35 cellular contexts compared by ENCODE assay signal in genomic region chr5:22465616-22466015, GRCh38.
"Had no signal": no experiment of that assay in that cellular context is flagged by ENCODE, and none has a peak within 500 bp of the region (broad histone marks: within the 10 kb centered on the region; RNA-seq: fewer than 3 reads in every experiment).

No MANE protein-coding gene starts in this region.

- H3K4me3 Mint-ChIP-seq: activated B cell treated with CpG ODN at 0.5 μM for 24 hours; activated CD4-positive, alpha-beta memory T cell treated with anti-CD3 and anti-CD28 coated beads for 36 hours; activated CD4-positive, alpha-beta T cell treated with anti-CD3 and anti-CD28 coated beads, Interleukin-2, amount 10 ng/mL, durations not matched to agents 24 days and 14 days; activated CD8-positive, alpha-beta T cell treated with anti-CD3 and anti-CD28 coated beads for 36 hours; activated naive CD4-positive, alpha-beta T cell treated with anti-CD3 and anti-CD28 coated beads for 36 hours; activated naive CD8-positive, alpha-beta T cell treated with anti-CD3 and anti-CD28 coated beads for 36 hours; activated T-cell treated with anti-CD3 and anti-CD28 coated beads, Interleukin-2, amount 50 U/mL, for 4 hours; activated T-cell treated with anti-CD3 and anti-CD28 coated beads, Interleukin-2, amount 50 U/mL, for 72 hours; activated T-helper 1 cell treated with anti-CD3 and anti-CD28 coated beads, Interleukin-12 subunit alpha, Interleukin-12 subunit beta, Interleukin-2, Interleukin-4 antibody, amounts not matched to agents 30 ng/mL and 10 ng/mL and 1 ng/mL, durations not matched to agents 14 hours and 24 hours and 36 hours; activated T-helper 17 cell treated with anti-CD3 and anti-CD28 coated beads, Interleukin-2, amount 50 U/mL, for 72 hours; T-helper 1 cell treated with Interleukin-12 subunit alpha and Interleukin-12 subunit beta and Interleukin-4 antibody, amounts not matched to agents 30 μg/mL and 1 μg/mL, for 36 hours; T-helper 2 cell treated with Interferon-gamma antibody and Interleukin-4, amounts not matched to agents 5 μg/mL and 100 μg/mL, for 36 hours had no signal

- H3K27me3 ChIP-seq: adrenal gland, body of pancreas, brain microvascular endothelial cell, breast epithelium had no signal

- H3K4me1 Mint-ChIP-seq: activated B cell treated with CpG ODN at 0.5 μM for 24 hours; activated CD4-positive, alpha-beta T cell treated with anti-CD3 and anti-CD28 coated beads, Interleukin-2, amount 10 ng/mL, durations not matched to agents 24 days and 14 days; activated naive CD8-positive, alpha-beta T cell treated with anti-CD3 and anti-CD28 coated beads for 36 hours; activated T-helper 17 cell treated with anti-CD3 and anti-CD28 coated beads, Interleukin-2, amount 50 U/mL, for 72 hours had no signal

- H3K36me3 Mint-ChIP-seq: activated CD4-positive, alpha-beta memory T cell treated with anti-CD3 and anti-CD28 coated beads for 36 hours; activated naive CD4-positive, alpha-beta T cell treated with anti-CD3 and anti-CD28 coated beads, Interleukin-2, amount 50 U/mL, for 72 hours; activated naive CD8-positive, alpha-beta T cell treated with anti-CD3 and anti-CD28 coated beads for 36 hours had no signal

- H3K4me1 ChIP-seq: adrenal gland, body of pancreas, breast epithelium had no signal

- DNase-seq: activated B cell treated with CpG ODN at 0.5 μM for 24 hours; activated CD4-positive, alpha-beta memory T cell treated with anti-CD3 and anti-CD28 coated beads for 36 hours; activated CD4-positive, alpha-beta T cell treated with anti-CD3 and anti-CD28 coated beads for 4 hours; activated CD4-positive, alpha-beta T cell treated with anti-CD3 and anti-CD28 coated beads, Interleukin-2, amount 10 ng/mL, durations not matched to agents 24 days and 14 days; activated CD4-positive, alpha-beta T cell treated with anti-CD3 and anti-CD28 coated beads, Interleukin-2, amount 50 U/mL, for 1 hour; activated CD4-positive, alpha-beta T cell treated with anti-CD3 and anti-CD28 coated beads, Interleukin-2, amount 50 U/mL, for 4 hours; activated CD4-positive, CD25-positive, alpha-beta regulatory T cell treated with anti-CD3 and anti-CD28 coated beads, Interleukin-2, amount 50 U/mL, for 72 hours; activated CD8-positive, alpha-beta memory T cell treated with anti-CD3 and anti-CD28 coated beads, Interleukin-2, amount 50 U/mL, for 4 hours; activated CD8-positive, alpha-beta T cell treated with anti-CD3 and anti-CD28 coated beads for 36 hours; activated effector memory CD4-positive, alpha-beta T cell treated with anti-CD3 and anti-CD28 coated beads, Interleukin-2, amount 50 U/mL, for 16 hours; activated gamma-delta T cell treated with Interleukin-2 at 50 U/mL for 16 hours; activated naive CD4-positive, alpha-beta T cell; activated naive CD4-positive, alpha-beta T cell treated with anti-CD3 and anti-CD28 coated beads for 36 hours; activated naive CD4-positive, alpha-beta T cell treated with anti-CD3 and anti-CD28 coated beads, Interleukin-2, amount 50 U/mL, for 16 hours; activated naive CD8-positive, alpha-beta T cell treated with anti-CD3 and anti-CD28 coated beads for 36 hours; activated T-cell treated with anti-CD3 and anti-CD28 coated beads for 4 hours; activated T-cell treated with anti-CD3 and anti-CD28 coated beads, Interleukin-2, amount 50 U/mL, for 1 hour; activated T-cell treated with anti-CD3 and anti-CD28 coated beads, Interleukin-2, amount 50 U/mL, for 4 hours; activated T-cell treated with anti-CD3 and anti-CD28 coated beads, Interleukin-2, amount 50 U/mL, for 72 hours; adrenal gland; amniotic stem cell; aorta; body of pancreas; brain microvascular endothelial cell; central memory CD4-positive, alpha-beta T cell; T-helper 1 cell; T-helper 2 cell; T-helper 9 cell had no signal

- H3K27ac ChIP-seq: adrenal gland, body of pancreas, brain microvascular endothelial cell, breast epithelium, VCaP had no signal

- ATAC-seq: activated CD8-positive, alpha-beta T cell treated with anti-CD3 and anti-CD28 coated beads for 36 hours; activated naive CD4-positive, alpha-beta T cell treated with anti-CD3 and anti-CD28 coated beads, Interleukin-2, amount 50 U/mL, for 72 hours; activated T-cell treated with anti-CD3 and anti-CD28 coated beads, Interleukin-2, amount 50 U/mL, for 4 hours; activated T-cell treated with anti-CD3 and anti-CD28 coated beads, Interleukin-2, amount 50 U/mL, for 72 hours; activated T-helper 17 cell treated with anti-CD3 and anti-CD28 coated beads, Interleukin-2, amount 50 U/mL, for 72 hours; body of pancreas had no signal

- H3K27ac Mint-ChIP-seq: activated B cell treated with CpG ODN at 0.5 μM for 24 hours; activated CD4-positive, alpha-beta memory T cell treated with anti-CD3 and anti-CD28 coated beads for 36 hours; activated CD4-positive, alpha-beta T cell treated with anti-CD3 and anti-CD28 coated beads, Interleukin-2, amount 10 ng/mL, durations not matched to agents 24 days and 14 days; activated CD8-positive, alpha-beta T cell treated with anti-CD3 and anti-CD28 coated beads for 36 hours; activated naive CD4-positive, alpha-beta T cell treated with anti-CD3 and anti-CD28 coated beads, Interleukin-2, amount 50 U/mL, for 72 hours; activated naive CD8-positive, alpha-beta T cell treated with anti-CD3 and anti-CD28 coated beads for 36 hours; activated T-cell treated with anti-CD3 and anti-CD28 coated beads, Interleukin-2, amount 50 U/mL, for 72 hours; activated T-helper 1 cell treated with anti-CD3 and anti-CD28 coated beads, Interleukin-12 subunit alpha, Interleukin-12 subunit beta, Interleukin-2, Interleukin-4 antibody, amounts not matched to agents 30 ng/mL and 10 ng/mL and 1 ng/mL, durations not matched to agents 14 hours and 24 hours and 36 hours; activated T-helper 17 cell treated with anti-CD3 and anti-CD28 coated beads, Interleukin-2, amount 50 U/mL, for 72 hours; T-helper 1 cell treated with Interleukin-12 subunit alpha and Interleukin-12 subunit beta and Interleukin-4 antibody, amounts not matched to agents 30 μg/mL and 1 μg/mL, for 36 hours; T-helper 2 cell treated with Interferon-gamma antibody and Interleukin-4, amounts not matched to agents 5 μg/mL and 100 μg/mL, for 36 hours had no signal
